17 cellular contexts compared by ENCODE assay signal in genomic region chr12:60230103-60230502, GRCh38.
"Had no signal": no experiment of that assay in that cellular context is flagged by ENCODE, and none has a peak within 500 bp of the region (broad histone marks: within the 10 kb centered on the region; RNA-seq: fewer than 3 reads in every experiment).

No MANE protein-coding gene starts in this region.

- H3K27ac ChIP-seq: body of pancreas, hepatocyte, neutrophil, ovary, psoas muscle, right atrium auricular region, upper lobe of left lung had no signal

- H2AFZ ChIP-seq: hepatocyte had no signal

- DNase-seq: activated B cell treated with CpG ODN at 0.5 μM for 24 hours; activated CD4-positive, alpha-beta T cell treated with anti-CD3 and anti-CD28 coated beads for 4 hours; activated CD4-positive, alpha-beta T cell treated with anti-CD3 and anti-CD28 coated beads, Interleukin-2, amount 50 U/mL, for 48 hours; activated naive CD4-positive, alpha-beta T cell treated with Interleukin-2 at 50 U/mL for 16 hours; activated naive CD8-positive, alpha-beta T cell treated with anti-CD3 and anti-CD28 coated beads, Interleukin-2, amount 10 ng/mL, durations not matched to agents 7 days and 5 days; activated T-cell treated with anti-CD3 and anti-CD28 coated beads, Interleukin-2, amount 50 U/mL, for 48 hours; body of pancreas; immature natural killer cell; ovary; psoas muscle; stimulated activated CD4-positive, alpha-beta T cell treated with anti-CD3 and anti-CD28 coated beads, Interleukin-4, amount 100 ng/mL, for 4 hours; stimulated activated naive CD8-positive, alpha-beta T cell treated with anti-CD3 and anti-CD28 coated beads, Interleukin-15, Interleukin-2, amounts not matched to agents 100 U/mL and 50 U/mL, for 24 hours had no signal

- H3K4me1 ChIP-seq: body of pancreas, psoas muscle, right atrium auricular region, upper lobe of left lung had no signal

- H3K4me2 ChIP-seq: hepatocyte had no signal

- H3K79me2 ChIP-seq: hepatocyte had no signal

- H3K4me3 ChIP-seq: body of pancreas, hepatocyte, ovary, psoas muscle, right atrium auricular region, upper lobe of left lung had no signal

- H3K27me3 ChIP-seq: body of pancreas, hepatocyte, neutrophil, ovary, right atrium auricular region, upper lobe of left lung had no signal

- ATAC-seq: body of pancreas; psoas muscle; stimulated activated naive CD8-positive, alpha-beta T cell treated with anti-CD3 and anti-CD28 coated beads, Interleukin-15, Interleukin-2, amounts not matched to agents 100 U/mL and 50 U/mL, for 24 hours had no signal

- H3K9me3 ChIP-seq: body of pancreas, neutrophil, ovary, psoas muscle, right atrium auricular region, upper lobe of left lung had no signal

- FAIRE-seq: endometrium had no signal

- H3K36me3 ChIP-seq: neutrophil, ovary, right atrium auricular region, upper lobe of left lung had no signal
